ENCODE assay signal across 8 cellular contexts in the genomic region with DNA sequence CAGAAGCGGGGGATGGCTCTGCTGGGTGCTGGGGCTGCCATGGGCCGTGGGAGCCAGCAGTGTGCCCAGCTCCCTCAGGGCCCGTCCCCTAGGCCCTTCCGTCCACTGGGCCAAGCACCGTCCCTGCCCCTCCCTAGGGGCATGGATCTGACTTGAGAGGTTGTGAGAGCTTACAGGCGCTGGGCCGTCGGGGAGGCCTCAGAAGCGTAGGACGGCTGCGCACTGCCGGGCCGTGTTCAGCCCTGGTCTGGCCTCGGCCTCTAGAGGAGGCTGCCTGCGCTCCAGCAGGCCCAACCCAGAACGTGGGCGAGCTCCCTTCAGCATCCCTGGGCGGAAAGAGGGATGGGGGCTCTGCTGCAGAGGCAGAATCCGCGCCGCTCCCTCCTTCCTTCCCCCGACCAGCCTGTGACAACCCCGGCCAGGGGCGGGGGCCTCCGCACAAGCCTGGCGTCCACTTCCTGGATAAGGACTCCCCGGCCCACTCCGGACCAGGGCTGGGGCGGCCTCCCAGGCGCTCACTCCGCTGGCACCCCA. TPM values are rescaled to one million over a fixed set of nuclear protein-coding genes. Genes with fewer than 3 reads are reported as not detected.
A peak's percentile ranks its signal among the peaks of the same experiment; 100 is the strongest.
DNase-seq lines count a peak whose midpoint lies in the region; ATAC-seq and TF ChIP-seq lines count a peak whose summit lies in the region.

No MANE protein-coding gene starts in this region.

- ATAC-seq in HCT116: peak; percentile 54
- ATAC-seq in left cardiac atrium: peak; percentile 24 to 54

- TF ChIP-seq POLR2A in HCT116 (IDR thresholded peaks at IDR 0.05; ENCODE audit: borderline replicate concordance, extremely low read depth, insufficient read depth, insufficient read length): no peak

- 0 out of 2 replicates have a peak, but pooled peaks cover 4% of the 10 kb centered on the region for H3K79me2 ChIP-seq in HCT116 (ENCODE audit: insufficient read depth, low read length)

- BruUV-seq in HCT116 (replicated peaks; lab: Mats Ljungman, UMichigan): no TSS peak

- TF ChIP-seq RAD21 in HCT116 (IDR thresholded peaks at IDR 0.05; ENCODE audit: low read depth): no peak

- no peak overlapping the region for H2AFZ ChIP-seq in HCT116 (ENCODE audit: low read depth, low read length, poor library complexity, severe bottlenecking)

- H3K9me3 ChIP-seq in HCT116 (ENCODE audit: control insufficient read depth in 1 of 2, insufficient read depth in 1 of 2, low read depth in 1 of 2, low read length in 2 of 2) (no peaks in the 10 kb centered on the region), adipocyte (ENCODE audit: control insufficient read depth, low read length) (no peaks in the 10 kb centered on the region)

- no peaks in the 10 kb centered on the region for H4K20me1 ChIP-seq in HCT116 (ENCODE audit: insufficient read depth)

- H3K4me1 ChIP-seq in HCT116 (ENCODE audit: control insufficient read depth in 1 of 2, insufficient read depth in 2 of 2, low read length in 2 of 2): peaks cover 22 to 35% of the 10 kb centered on the region in 2 experiments
- H3K4me1 ChIP-seq in adipocyte (ENCODE audit: control insufficient read depth, insufficient read depth, low read length): peaks cover 46% of the 10 kb centered on the region

- H3K4me3 ChIP-seq in HCT116 (replicated peaks in 1 of 2; ENCODE audit: low read depth in 1 of 2, low read length in 2 of 2) (peak overlapping the region; percentile 62 to 68), adipocyte (ENCODE audit: low read length) (peak overlapping the region; percentile 95)

- no peaks in the 10 kb centered on the region for H3K36me3 ChIP-seq in HCT116 (ENCODE audit: control insufficient read depth in 1 of 2, insufficient read depth in 2 of 2, low read length in 2 of 2)
- H3K36me3 ChIP-seq in adipocyte (ENCODE audit: control insufficient read depth, insufficient read depth, low read length, severe bottlenecking): peaks cover 17% of the 10 kb centered on the region

- DNase-seq in NCI-H748 (lab: John Stamatoyannopoulos, UW; ENCODE audit: unreplicated experiment): peak; percentile 37
- no peak for DNase-seq in NCI-H748 treated with DMSO at 0.1 percent for 48 hours (lab: John Stamatoyannopoulos, UW)
- no peak for DNase-seq in HCT116 (ENCODE audit: low read depth, low spot score)
- peak; percentile 51 for DNase-seq in NCI-H460 (ENCODE audit: extremely low read depth, low read depth)
- peak; percentile 71 for DNase-seq in adipocyte (ENCODE audit: low read depth)
- peak; percentile 77 for DNase-seq in left cardiac atrium
- DNase-seq in retina: peak; percentile 77
- no peak for DNase-seq in NCI-H1092 (lab: John Stamatoyannopoulos, UW)

- H3K27ac ChIP-seq in HCT116 (ENCODE audit: low read depth, low read length): peak overlapping the region; percentile 90

- RAD21 ChIA-PET in HCT116 (lab: Charles Lee; ENCODE audit: low non-redundant PET in 1 of 2, low total read pairs in 2 of 2, uncharacterized antibody in 2 of 2, unreplicated experiment in 2 of 2): no interaction called here

- H3K9ac ChIP-seq in HCT116 (ENCODE audit: low read length): peak overlapping the region; percentile 71
- peak overlapping the region; percentile 98 for H3K9ac ChIP-seq in adipocyte (ENCODE audit: low read length)

- CTCF ChIA-PET in HCT116 (lab: Charles Lee): interaction anchor here (1.0 to 1.4 kb wide), 2 partner anchors 11 to 20 kb away, joined by 3 to 7 read pairs; no protein-coding TSS in a partner anchor

- no peaks in the 10 kb centered on the region for H3K9me2 ChIP-seq in HCT116 (ENCODE audit: insufficient read depth)

- no peak for TF ChIP-seq CTCF in HCT116 (IDR thresholded peaks at IDR 0.05 in 2 of 3, conservative IDR thresholded peaks at IDR 0.05 in 1 of 3; ENCODE audit: borderline replicate concordance in 1 of 3, insufficient read depth in 1 of 3, low read depth in 2 of 3, low read length in 2 of 3)

- peak overlapping the region; percentile 80 for H3K4me2 ChIP-seq in HCT116 (ENCODE audit: low read length)

- H3K27me3 ChIP-seq in HCT116 (ENCODE audit: insufficient read depth, low read length) (no peaks in the 10 kb centered on the region), adipocyte (replicated peaks; ENCODE audit: control insufficient read depth, insufficient read depth, low read length) (no peaks in the 10 kb centered on the region)

- intact Hi-C loops in HCT116 (cut with micrococcal nuclease) (no loop called here), left cardiac atrium (cut with DNase I) (no loop called here)

- POLR2A ChIA-PET in HCT116 (lab: Charles Lee): no interaction called here

TF ChIP-seq in HCT116, 20 proteins besides CTCF, POLR2A, EP300 and RAD21:
- TF ChIP-seq CBX3 (IDR thresholded peaks at IDR 0.05; ENCODE audit: low read depth) (no peak), EZH2 (IDR thresholded peaks at IDR 0.05) (no peak), POLR2AphosphoS5 (IDR thresholded peaks at IDR 0.05; ENCODE audit: low read depth, low read length) (no peak), SIN3A (IDR thresholded peaks at IDR 0.05; ENCODE audit: low read depth) (0 out of 2 replicates have a peak, but pooled peaks have one; percentile 24), CEBPB (IDR thresholded peaks at IDR 0.05; ENCODE audit: low read depth) (no peak), ZFX (IDR thresholded peaks at IDR 0.05) (peak; percentile 79), FOSL1 (IDR thresholded peaks at IDR 0.05; ENCODE audit: low read depth) (no peak), JUND (IDR thresholded peaks at IDR 0.05) (no peak)

RNA-seq across cellular contexts. Expression of gene MPG, which starts 0.7 kb away (rescaled TPM):
- total RNA-seq in HCT116 (2021; ENCODE audit: unreplicated experiment): 32.6 TPM
- 33.4 and 36.1 TPM in 2 replicates for polyA plus RNA-seq in HCT116 (2012)
- total RNA-seq in NCI-H460 (2014; rRNA removed; shearing (Covaris generic)): 84.4 and 136 TPM in 2 replicates
- polyA plus RNA-seq in NCI-H460 (2014; cell fraction: nucleus; rRNA removed): 136 and 185 TPM in 2 replicates
- total RNA-seq in left cardiac atrium: 10 to 100 TPM; 29.9 to 40.2 TPM

RNA-seq across cellular contexts. Expression of gene RHBDF1, which starts 4.9 kb away (rescaled TPM):
- 19.8 TPM for total RNA-seq in HCT116 (2021; ENCODE audit: unreplicated experiment)
- 19.2 and 21.1 TPM in 2 replicates for polyA plus RNA-seq in HCT116 (2012)
- total RNA-seq in NCI-H460 (2014; rRNA removed; shearing (Covaris generic)): 22.2 and 23.3 TPM in 2 replicates
- polyA plus RNA-seq in NCI-H460 (2014; cell fraction: nucleus; rRNA removed): 99.6 and 117 TPM in 2 replicates
- 10 to 100 TPM; 15.5 to 22.1 TPM for total RNA-seq in left cardiac atrium

RNA-seq across cellular contexts. Expression of gene SNRNP25, which starts 23.7 kb away (rescaled TPM):
- 24.5 TPM for total RNA-seq in HCT116 (2021; ENCODE audit: unreplicated experiment)
- 19.8 and 25.7 TPM in 2 replicates for polyA plus RNA-seq in HCT116 (2012)
- total RNA-seq in NCI-H460 (2014; rRNA removed; shearing (Covaris generic)): 10.6 and 15.5 TPM in 2 replicates
- polyA plus RNA-seq in NCI-H460 (2014; cell fraction: nucleus; rRNA removed): 33.5 and 39.7 TPM in 2 replicates
- 10 to 100 TPM; 54.7 to 56.9 TPM for total RNA-seq in left cardiac atrium

RNA-seq across cellular contexts. Expression of gene POLR3K, which starts 23.9 kb away (rescaled TPM):
- 22.7 TPM for total RNA-seq in HCT116 (2021; ENCODE audit: unreplicated experiment)
- polyA plus RNA-seq in HCT116 (2012): 15.2 and 17.1 TPM in 2 replicates
- total RNA-seq in NCI-H460 (2014; rRNA removed; shearing (Covaris generic)): 12.6 and 13.3 TPM in 2 replicates
- polyA plus RNA-seq in NCI-H460 (2014; cell fraction: nucleus; rRNA removed): 16.4 and 16.7 TPM in 2 replicates
- total RNA-seq in left cardiac atrium: 10 to 100 TPM; 11.4 to 11.7 TPM

Comparison
In these comparisons a context has a peak if more than half of its experiments do, and no peak if none do; other contexts are left out.
1. DNase-seq: peak in NCI-H748 (single experiment), NCI-H460 (single experiment), adipocyte (single experiment), left cardiac atrium (single experiment) and retina (single experiment); none in NCI-H748 treated with DMSO at 0.1 percent for 48 hours (single experiment), HCT116 (single experiment) and NCI-H1092 (single experiment).